Comparison of ENCODE assay signal across 26 cellular contexts in genomic region chr22:49205401-49205800, GRCh38.
A peak's percentile ranks its signal among the peaks of the same experiment; 100 is the strongest.
DNase-seq lines count a peak whose midpoint lies in the region; TF ChIP-seq lines count a peak whose summit lies in the region.
"Had no signal": no experiment of that assay in that cellular context is flagged by ENCODE, and none has a peak within 500 bp of the region (broad histone marks: within the 10 kb centered on the region; RNA-seq: fewer than 3 reads in every experiment).

No MANE protein-coding gene starts in this region.

- no peak overlapping the region for H3K14ac ChIP-seq in H9 (ENCODE audit: insufficient read depth, low read length)

- no peaks in the 10 kb centered on the region for H3K36me3 ChIP-seq in spleen
- H3K36me3 ChIP-seq in BE2C: no peaks in the 10 kb centered on the region
- H3K36me3 ChIP-seq: BLaER1 treated with 17β-estradiol and CSF1 and Interleukin-3, amounts not matched to agents 10 nM and 100 nM; breast epithelium; HAP-1; neural progenitor cell; prostate gland; SJCRH30; transverse colon had no signal

- no peak overlapping the region for H2BK20ac ChIP-seq in H9 (ENCODE audit: low read depth, low read length, poor library complexity, severe bottlenecking)

- H3K4me2 ChIP-seq in H9 (ENCODE audit: insufficient read depth, insufficient read length, low read length): no peak overlapping the region
- H3K4me2 ChIP-seq: BLaER1 treated with 17β-estradiol and CSF1 and Interleukin-3, amounts not matched to agents 10 nM and 100 nM; neural progenitor cell had no signal

- H3K27me3 Mint-ChIP-seq in CD14-positive monocyte (ENCODE audit: low read depth in 3 of 3) (peaks cover 2 to 3% (median 2%) of the 10 kb centered on the region in 3 donors), H9 (ENCODE audit: low read depth) (peaks cover 16% of the 10 kb centered on the region)
- H3K27me3 Mint-ChIP-seq: stimulated activated naive CD8-positive, alpha-beta T cell treated with anti-CD3 and anti-CD28 coated beads, Interleukin-15, amount 100 ng/mL, for 72 hours had no signal

- DNase-seq in CD14-positive monocyte (ENCODE audit: low spot score): peak; percentile 26
- peak; percentile 0 for DNase-seq in H9
- peak; percentile 18 for DNase-seq in islet precursor cell
- DNase-seq in spleen: peak; percentile 61
- DNase-seq in BE2C: no peak
- no peak for DNase-seq in pons (ENCODE audit: low spot score)
- DNase-seq in UCSD-AML1 (lab: John Stamatoyannopoulos, UW; ENCODE audit: unreplicated experiment): no peak
- DNase-seq: activated CD4-positive, alpha-beta T cell treated with anti-CD3 and anti-CD28 coated beads for 1 hour; activated naive CD4-positive, alpha-beta T cell treated with anti-CD3 and anti-CD28 coated beads for 36 hours; activated T-cell treated with anti-CD3 and anti-CD28 coated beads, Interleukin-2, amount 50 U/mL, for 72 hours; effector CD8-positive, alpha-beta T cell; IMR-90; kidney glomerular epithelial cell; NCI-H1694 treated with DMSO at 0.1 percent for 48 hours; NCI-H2171 treated with DMSO at 0.1 percent for 48 hours; NCI-H524; NK-92 treated with Interleukin-12 subunit alpha and Interleukin-12 subunit beta, amount 100 ng/mL, for 24 hours; PC-3; stimulated activated naive CD8-positive, alpha-beta T cell treated with anti-CD3 and anti-CD28 coated beads, Interleukin-15, amount 100 ng/mL, for 72 hours; transverse colon had no signal

- no peak overlapping the region for H2AK5ac ChIP-seq in H9 (ENCODE audit: insufficient read length, low read length)

- H3K36me3 Mint-ChIP-seq in CD14-positive monocyte (no peaks in the 10 kb centered on the region), H9 (ENCODE audit: insufficient read depth in 1 of 3, low read depth in 3 of 3) (no peaks in the 10 kb centered on the region)
- H3K36me3 Mint-ChIP-seq: neural progenitor cell had no signal

- WGBS in H9 (ENCODE audit: extremely low coverage, insufficient read length, low lambda C conversion rate): no CpG with 5 or more reads among the region's 7 CpGs
- WGBS in spleen, 5 donors: 53 to 64% (median 55%) methylated on average over 4 to 7 of the region's 7 CpGs

- no peak for TF ChIP-seq POLR2A in spleen (IDR thresholded peaks at IDR 0.05)

- no peaks in the 10 kb centered on the region for H3K79me2 ChIP-seq in H9 (ENCODE audit: insufficient read depth, low read length)

- no peak overlapping the region for H2BK15ac ChIP-seq in H9 (ENCODE audit: low read depth, low read length)

- H3K4ac ChIP-seq in H9 (ENCODE audit: low read depth, low read length): no peak overlapping the region

- H2BK120ac ChIP-seq in H9 (ENCODE audit: low read depth, low read length, poor library complexity, severe bottlenecking): no peak overlapping the region

- H3K18ac ChIP-seq in H9 (ENCODE audit: insufficient read length, low read depth, low read length): no peak overlapping the region

- no peak overlapping the region for H4K5ac ChIP-seq in H9 (ENCODE audit: insufficient read length, low read depth, low read length)

- H3K4me3 ChIP-seq in spleen (no peak overlapping the region), BE2C (ENCODE audit: low read depth, low read length) (no peak overlapping the region)
- H3K4me3 ChIP-seq: BLaER1 treated with 17β-estradiol and CSF1 and Interleukin-3, amounts not matched to agents 10 nM and 100 nM; breast epithelium; HAP-1; neural progenitor cell; prostate gland; SJCRH30; transverse colon had no signal

- H3K9me3 Mint-ChIP-seq in CD14-positive monocyte (peaks cover 0 to 3% (median 0%) of the 10 kb centered on the region in 7 donors), H9 (no peaks in the 10 kb centered on the region; a peak in 1 of 5 replicates)
- H3K9me3 Mint-ChIP-seq: activated naive CD4-positive, alpha-beta T cell treated with anti-CD3 and anti-CD28 coated beads for 36 hours; activated T-cell treated with anti-CD3 and anti-CD28 coated beads, Interleukin-2, amount 50 U/mL, for 72 hours; neural progenitor cell; stimulated activated naive CD8-positive, alpha-beta T cell treated with anti-CD3 and anti-CD28 coated beads, Interleukin-15, amount 100 ng/mL, for 72 hours had no signal

- H3K9me3 ChIP-seq in H9 (ENCODE audit: control insufficient read depth, low read depth, low read length): no peaks in the 10 kb centered on the region
- H3K9me3 ChIP-seq in spleen: no peaks in the 10 kb centered on the region
- peaks cover 2% of the 10 kb centered on the region for H3K9me3 ChIP-seq in BE2C
- H3K9me3 ChIP-seq: BLaER1 treated with 17β-estradiol and CSF1 and Interleukin-3, amounts not matched to agents 10 nM and 100 nM; breast epithelium; HAP-1; prostate gland; SJCRH30; transverse colon had no signal

- TF ChIP-seq CTCF in CD14-positive monocyte (IDR thresholded peaks at IDR 0.05) (no peak), H9 (conservative IDR thresholded peaks at IDR 0.05) (no peak), spleen (IDR thresholded peaks at IDR 0.05 in 8 of 11, conservative IDR thresholded peaks at IDR 0.05 in 3 of 11) (no peak), BE2C (IDR thresholded peaks at IDR 0.05; ENCODE audit: low read depth, low read length) (no peak)

- H2BK5ac ChIP-seq in H9 (ENCODE audit: insufficient read length, low read length): no peak overlapping the region

- no peaks in the 10 kb centered on the region for H3K23me2 ChIP-seq in H9 (ENCODE audit: insufficient read length, low read depth, low read length, poor library complexity, severe bottlenecking)

- no peaks in the 10 kb centered on the region for H3K79me1 ChIP-seq in H9 (ENCODE audit: insufficient read depth, low read depth, low read length, poor library complexity, severe bottlenecking)

- H4K91ac ChIP-seq in H9 (ENCODE audit: insufficient read length, low read depth, low read length): no peak overlapping the region

- no peaks in the 10 kb centered on the region for H3K4me1 Mint-ChIP-seq in CD14-positive monocyte
- H3K4me1 Mint-ChIP-seq in H9: no peaks in the 10 kb centered on the region; a peak in 1 of 4 replicates
- H3K4me1 Mint-ChIP-seq: neural progenitor cell; stimulated activated naive CD8-positive, alpha-beta T cell treated with anti-CD3 and anti-CD28 coated beads, Interleukin-15, amount 100 ng/mL, for 72 hours had no signal

- H3K4me1 ChIP-seq in H9 (ENCODE audit: insufficient read depth, low read length) (no peaks in the 10 kb centered on the region), spleen (no peaks in the 10 kb centered on the region), BE2C (no peaks in the 10 kb centered on the region)
- H3K4me1 ChIP-seq: BLaER1 treated with 17β-estradiol and CSF1 and Interleukin-3, amounts not matched to agents 10 nM and 100 nM; breast epithelium; HAP-1; neural progenitor cell; prostate gland; SJCRH30; transverse colon had no signal

- H3K27ac Mint-ChIP-seq in CD14-positive monocyte (no peak overlapping the region), H9 (no peak overlapping the region; a peak in 1 of 7 replicates)
- H3K27ac Mint-ChIP-seq: activated naive CD4-positive, alpha-beta T cell treated with anti-CD3 and anti-CD28 coated beads for 36 hours; activated T-cell treated with anti-CD3 and anti-CD28 coated beads, Interleukin-2, amount 50 U/mL, for 72 hours; neural progenitor cell; stimulated activated naive CD8-positive, alpha-beta T cell treated with anti-CD3 and anti-CD28 coated beads, Interleukin-15, amount 100 ng/mL, for 72 hours had no signal

- no peak overlapping the region for H2AFZ ChIP-seq in H9 (ENCODE audit: low read length)
- H2AFZ ChIP-seq: neural progenitor cell had no signal

- H3K27me3 ChIP-seq in H9 (ENCODE audit: insufficient read depth, low read length): no peaks in the 10 kb centered on the region
- peaks cover 0 to 29% (median 0%) of the 10 kb centered on the region in 7 donors for H3K27me3 ChIP-seq in spleen (replicated peaks in 1 of 7)
- H3K27me3 ChIP-seq in BE2C: no peaks in the 10 kb centered on the region
- H3K27me3 ChIP-seq: BLaER1 treated with 17β-estradiol and CSF1 and Interleukin-3, amounts not matched to agents 10 nM and 100 nM; neural progenitor cell; transverse colon had no signal

- H3K56ac ChIP-seq in H9 (ENCODE audit: insufficient read length, low read depth, low read length): no peak overlapping the region

- H4K8ac ChIP-seq in H9 (replicated peaks; ENCODE audit: insufficient read length, low read depth, low read length): no peak overlapping the region

- H3K4me3 Mint-ChIP-seq in CD14-positive monocyte (no peak overlapping the region), H9 (no peak overlapping the region)
- H3K4me3 Mint-ChIP-seq: activated naive CD4-positive, alpha-beta T cell treated with anti-CD3 and anti-CD28 coated beads for 36 hours; activated T-cell treated with anti-CD3 and anti-CD28 coated beads, Interleukin-2, amount 50 U/mL, for 72 hours; neural progenitor cell; stimulated activated naive CD8-positive, alpha-beta T cell treated with anti-CD3 and anti-CD28 coated beads, Interleukin-15, amount 100 ng/mL, for 72 hours had no signal

- H3K9ac ChIP-seq in H9 (ENCODE audit: extremely low read depth, insufficient read length, low read length): no peak overlapping the region
- H3K9ac ChIP-seq: BLaER1 treated with 17β-estradiol and CSF1 and Interleukin-3, amounts not matched to agents 10 nM and 100 nM; neural progenitor cell had no signal

- peaks cover 3% of the 10 kb centered on the region for H4K20me1 ChIP-seq in H9 (ENCODE audit: control insufficient read depth, insufficient read depth, insufficient read length)

- no peak overlapping the region for H2BK12ac ChIP-seq in H9 (ENCODE audit: insufficient read length, low read depth, low read length)

- H3K23ac ChIP-seq in H9 (ENCODE audit: insufficient read length, low read depth, low read length): no peak overlapping the region

- no peak overlapping the region for H3K27ac ChIP-seq in H9 (ENCODE audit: insufficient read length, low read depth, low read length)
- no peak overlapping the region for H3K27ac ChIP-seq in spleen
- H3K27ac ChIP-seq: BLaER1 treated with 17β-estradiol and CSF1 and Interleukin-3, amounts not matched to agents 10 nM and 100 nM; breast epithelium; neural progenitor cell; prostate gland; SJCRH30; transverse colon had no signal

- intact Hi-C loops in CD14-positive monocyte (cut with micrococcal nuclease): no loop called here
- intact Hi-C loops in spleen (cut with DNase I; ENCODE audit: low total_unique reads): no loop called here

- H3T11ph ChIP-seq in H9 (ENCODE audit: low read length): no peak overlapping the region

Comparison
In these comparisons a context has a peak if more than half of its experiments do, and no peak if none do; other contexts are left out.
1. DNase-seq: peak in CD14-positive monocyte (single experiment), H9 (single experiment), islet precursor cell (single experiment) and spleen (single experiment); none in BE2C (single experiment), pons (single experiment) and UCSD-AML1 (single experiment).